11 cellular contexts compared by ENCODE assay signal in genomic region chr1:43550598-43551246, GRCh38. TPM values are rescaled to one million over a fixed set of nuclear protein-coding genes. Genes with fewer than 3 reads are reported as not detected.
DNase-seq lines count a peak whose midpoint lies in the region; ATAC-seq and TF ChIP-seq lines count a peak whose summit lies in the region.
"Had no signal": no experiment of that assay in that cellular context is flagged by ENCODE, and none has a peak within 500 bp of the region (broad histone marks: within the 10 kb centered on the region; RNA-seq: fewer than 3 reads in every experiment).

No MANE protein-coding gene starts in this region.

- H3K4me3 Mint-ChIP-seq in Calu3 (ENCODE audit: low read depth, unreplicated experiment) = peak overlapping the region; percentile 58

- H4K20me1 ChIP-seq in OCI-LY1 (ENCODE audit: insufficient read depth, low read length) = no peaks in the 10 kb centered on the region
- no peaks in the 10 kb centered on the region for H4K20me1 ChIP-seq in fibroblast of lung (ENCODE audit: control insufficient read depth, extremely low read depth, insufficient read depth, low read length)

- H3K9me3 Mint-ChIP-seq in Calu3 (ENCODE audit: low read depth, unreplicated experiment) = no peaks in the 10 kb centered on the region

- H3K9me2 ChIP-seq in OCI-LY1 (ENCODE audit: low read depth, low read length) = no peaks in the 10 kb centered on the region

- no peaks in the 10 kb centered on the region for H3K27me3 ChIP-seq in OCI-LY1 (ENCODE audit: insufficient read depth, low read length)
- H3K27me3 ChIP-seq in fibroblast of lung (ENCODE audit: control insufficient read depth, insufficient read depth, low read length) = no peaks in the 10 kb centered on the region
- peaks cover 0 to 4% (median 0%) of the 10 kb centered on the region in 3 donors for H3K27me3 ChIP-seq in psoas muscle (ENCODE audit: insufficient read depth in 3 of 3, low read length in 2 of 3)

- no peaks in the 10 kb centered on the region for H3F3A ChIP-seq in OCI-LY1 (ENCODE audit: insufficient read depth, low read length)

- CTCF ChIA-PET in Calu3 (lab: Charles Lee) = interaction anchor here (0.6 to 2.5 kb wide), 7 partner anchors 15 to 791 kb away, joined by 3 to 18 read pairs (median 5); partner anchors contain the start of genes C1orf210 and KDM4A

- H3K36me3 ChIP-seq in OCI-LY1 (ENCODE audit: insufficient read depth, low read length) = no peaks in the 10 kb centered on the region; the same call in 1 of the 2 replicates
- peaks cover 8% of the 10 kb centered on the region for H3K36me3 ChIP-seq in fibroblast of lung (ENCODE audit: control insufficient read depth, insufficient read depth, low read length)
- no peaks in the 10 kb centered on the region for H3K36me3 ChIP-seq in psoas muscle (ENCODE audit: insufficient read depth in 1 of 2, low read depth in 1 of 2)

- H3K79me2 ChIP-seq in OCI-LY1 (ENCODE audit: insufficient read depth, low read length) (no peaks in the 10 kb centered on the region), fibroblast of lung (ENCODE audit: control insufficient read depth, insufficient read depth, low read length) (no peaks in the 10 kb centered on the region)

- DNase-seq in Calu3 (no peak), fibroblast of lung (ENCODE audit: low read depth in 2 of 2) (no peak), psoas muscle (no peak), foreskin melanocyte (no peak), AG08395 (ENCODE audit: low spot score) (no peak)
- DNase-seq: activated CD4-positive, CD25-positive, alpha-beta regulatory T cell treated with anti-CD3 and anti-CD28 coated beads, Interleukin-2, amount 50 U/mL, for 72 hours; EL; NCI-H524 treated with DMSO at 0.1 percent for 48 hours had no signal

- peak overlapping the region; percentile 40; the same call in 1 of the 2 replicates for H3K4me2 ChIP-seq in OCI-LY1 (ENCODE audit: low read length)
- H3K4me2 ChIP-seq in fibroblast of lung (ENCODE audit: extremely low read depth, insufficient read depth, low read length) = no peak overlapping the region

- H3K27ac ChIP-seq in OCI-LY1 (ENCODE audit: low read depth, low read length, poor library complexity, severe bottlenecking) (no peak overlapping the region), fibroblast of lung (ENCODE audit: insufficient read depth, low read length) (no peak overlapping the region), psoas muscle (no peak overlapping the region)

- peaks cover 62% of the 10 kb centered on the region for H3K36me3 Mint-ChIP-seq in Calu3 (ENCODE audit: insufficient read depth, unreplicated experiment)

- H2AFZ ChIP-seq in OCI-LY1 (ENCODE audit: low read length) (no peak overlapping the region), fibroblast of lung (ENCODE audit: low read length) (no peak overlapping the region)

- peaks cover 68% of the 10 kb centered on the region for H3K4me1 Mint-ChIP-seq in Calu3 (ENCODE audit: low read depth, unreplicated experiment)

- H3K27ac Mint-ChIP-seq in Calu3 (ENCODE audit: unreplicated experiment) = peak overlapping the region; percentile 83

- H3K4me3 ChIP-seq in OCI-LY1 (ENCODE audit: low read depth, low read length, poor library complexity, severe bottlenecking) = peak overlapping the region; percentile 33
- H3K4me3 ChIP-seq in fibroblast of lung (replicated peaks in 1 of 4; ENCODE audit: control extremely low read depth in 1 of 4, insufficient read depth in 1 of 4, low read depth in 3 of 4, low read length in 4 of 4) = no peak overlapping the region
- peak overlapping the region; percentile 36 for H3K4me3 ChIP-seq in psoas muscle

- BruUV-seq in Calu3 (replicated peaks; lab: Mats Ljungman, UMichigan) = no TSS peak

- WGBS in psoas muscle, 3 donors = 83 to 89% (median 86%) methylated on average over 15 of the region's 15 CpGs

- H3K4me1 ChIP-seq in OCI-LY1 (ENCODE audit: insufficient read depth, low read length, severe bottlenecking) (peaks cover 3% of the 10 kb centered on the region), fibroblast of lung (ENCODE audit: control insufficient read depth, extremely low read depth, insufficient read depth, low read length) (peaks cover 9% of the 10 kb centered on the region), psoas muscle (no peaks in the 10 kb centered on the region)

- ATAC-seq in psoas muscle (no peak), GM21786 (IDR thresholded peaks at IDR 0.05; ENCODE audit: unreplicated experiment) (no peak), GM18861 (IDR thresholded peaks at IDR 0.05; ENCODE audit: unreplicated experiment) (no peak)

- no peak overlapping the region for H3K9ac ChIP-seq in OCI-LY1 (ENCODE audit: low read length)
- peak overlapping the region; percentile 10 for H3K9ac ChIP-seq in fibroblast of lung (ENCODE audit: insufficient read depth, low read length)

- no peaks in the 10 kb centered on the region for H3K9me3 ChIP-seq in OCI-LY1 (ENCODE audit: low read length)
- no peaks in the 10 kb centered on the region for H3K9me3 ChIP-seq in fibroblast of lung (ENCODE audit: control insufficient read depth, insufficient read depth, low read depth, low read length)
- H3K9me3 ChIP-seq in psoas muscle = no peaks in the 10 kb centered on the region

- no peaks in the 10 kb centered on the region for H3K27me3 Mint-ChIP-seq in Calu3 (ENCODE audit: unreplicated experiment)

- intact Hi-C loops in Calu3 (cut with micrococcal nuclease; ENCODE audit: unreplicated experiment) = loop anchor here (2.0 kb wide), 1 partner anchor 14 kb away; no protein-coding TSS in a partner anchor
- intact Hi-C loops in psoas muscle (cut with DNase I) = no loop called here

- TF ChIP-seq CTCF in Calu3 (IDR thresholded peaks at IDR 0.05; ENCODE audit: unreplicated experiment) (no peak), OCI-LY1 (IDR thresholded peaks at IDR 0.05; ENCODE audit: low read length) (no peak), fibroblast of lung (conservative IDR thresholded peaks at IDR 0.05 in 1 of 2, IDR thresholded peaks at IDR 0.05 in 1 of 2; ENCODE audit: low read depth in 1 of 2, low read length in 2 of 2) (no peak), psoas muscle (IDR thresholded peaks at IDR 0.05) (no peak)

RNA-seq across cellular contexts. Expression of gene PTPRF, which starts 20.0 kb away (rescaled TPM):
- total RNA-seq in Calu3 (2022) (240 and 318 TPM in 2 replicates), fibroblast of lung (23.9 and 45.2 TPM in 2 replicates), psoas muscle (1 to 10 TPM; 1.9 to 8.9 (median 3.8) TPM)
- polyA plus RNA-seq in fibroblast of lung (39.5 and 52.0 TPM in 2 replicates), psoas muscle (1 to 10 TPM in 1 of 3 donors, under 1 TPM in 2; 0.65 to 1.3 (median 0.93) TPM)
- 48.9 and 75.8 TPM in 2 replicates for polyA plus RNA-seq in fibroblast of lung (2012)
- 242 and 244 TPM in 2 replicates for polyA minus RNA-seq in fibroblast of lung (ENCODE audit: low replicate concordance)

Comparison
In these comparisons a context has a peak if more than half of its experiments do, and no peak if none do; other contexts are left out.
1. H3K4me3 ChIP-seq: peak in OCI-LY1 (single experiment) and psoas muscle (single experiment); none in fibroblast of lung (0 of 4).